11 cellular contexts compared by ENCODE assay signal in genomic region chr3:55405436-55405835, GRCh38.
DNase-seq lines count a peak whose midpoint lies in the region; FAIRE-seq and TF ChIP-seq lines count a peak whose summit lies in the region.
"Had no signal": no experiment of that assay in that cellular context is flagged by ENCODE, and none has a peak within 500 bp of the region (broad histone marks: within the 10 kb centered on the region; RNA-seq: fewer than 3 reads in every experiment).

No MANE protein-coding gene starts in this region.

- H3K4me1 ChIP-seq in osteoblast (ENCODE audit: insufficient read depth, low read length): peaks cover 35% of the 10 kb centered on the region
- H3K4me1 ChIP-seq in CD4-positive, alpha-beta memory T cell (ENCODE audit: insufficient read depth, low read length): no peaks in the 10 kb centered on the region
- H3K4me1 ChIP-seq: uterus had no signal

- H3K27me3 ChIP-seq in bronchial epithelial cell (ENCODE audit: control insufficient read depth, insufficient read depth, low read length) (no peaks in the 10 kb centered on the region), osteoblast (ENCODE audit: insufficient read depth, low read length) (no peaks in the 10 kb centered on the region)
- H3K27me3 ChIP-seq in CD4-positive, alpha-beta memory T cell (ENCODE audit: insufficient read depth, low read length): no peaks in the 10 kb centered on the region
- H3K27me3 ChIP-seq: uterus had no signal

- peak; percentile 10 to 12 for DNase-seq in SHP77 (lab: John Stamatoyannopoulos, UW)
- no peak for DNase-seq in SHP77 treated with DMSO at 0.1 percent for 48 hours (lab: John Stamatoyannopoulos, UW)
- DNase-seq in M059J (ENCODE audit: low read depth): peak; percentile 34
- peak; percentile 23 for DNase-seq in bronchial epithelial cell (ENCODE audit: low read depth)
- DNase-seq in osteoblast (ENCODE audit: insufficient read length, low spot score, missing footprints): no peak
- DNase-seq in CD4-positive, alpha-beta memory T cell: no peak
- no peak for DNase-seq in mucosa of gallbladder (ENCODE audit: low spot score)
- no peak for DNase-seq in HuH-7.5 (ENCODE audit: low spot score)
- DNase-seq: uterus had no signal

- H3K9me3 Mint-ChIP-seq in CD4-positive, alpha-beta memory T cell: peaks cover 2 to 14% (median 7%) of the 10 kb centered on the region in 8 donors

- H3K4me2 ChIP-seq in osteoblast (ENCODE audit: insufficient read depth, low read length): no peak overlapping the region

- H2AFZ ChIP-seq in osteoblast (ENCODE audit: low read length): no peak overlapping the region

- CTCF ChIA-PET in CD4-positive, alpha-beta memory T cell (lab: Charles Lee; ENCODE audit: partially characterized antibody): no interaction called here

- POLR2A ChIA-PET in CD4-positive, alpha-beta memory T cell (lab: Charles Lee; ENCODE audit: partially characterized antibody): no interaction called here

- peak overlapping the region in 1 of 7 donors; percentile 49 for H3K27ac Mint-ChIP-seq in CD4-positive, alpha-beta memory T cell

- no peaks in the 10 kb centered on the region for H3K27me3 Mint-ChIP-seq in CD4-positive, alpha-beta memory T cell

- H4K20me1 ChIP-seq in osteoblast (ENCODE audit: insufficient read depth, low read length): no peaks in the 10 kb centered on the region

- no peak overlapping the region for H3K4me3 Mint-ChIP-seq in CD4-positive, alpha-beta memory T cell

- no peak overlapping the region for H3K27ac ChIP-seq in osteoblast (ENCODE audit: low read depth, low read length)
- H3K27ac ChIP-seq in CD4-positive, alpha-beta memory T cell (ENCODE audit: low read depth, low read length): no peak overlapping the region
- H3K27ac ChIP-seq: coronary artery, uterus had no signal

- H3K36me3 Mint-ChIP-seq in CD4-positive, alpha-beta memory T cell: no peaks in the 10 kb centered on the region

- no peak for FAIRE-seq in bronchial epithelial cell (lab: Jason Lieb, UNC)

- H3K4me3 ChIP-seq in bronchial epithelial cell (ENCODE audit: low read depth, low read length) (no peak overlapping the region), osteoblast (ENCODE audit: insufficient read depth, low read length) (no peak overlapping the region)
- no peak overlapping the region for H3K4me3 ChIP-seq in CD4-positive, alpha-beta memory T cell (ENCODE audit: low read length in 2 of 2)
- H3K4me3 ChIP-seq: coronary artery, lung, uterus had no signal

- no peaks in the 10 kb centered on the region for H3K4me1 Mint-ChIP-seq in CD4-positive, alpha-beta memory T cell

- H3K36me3 ChIP-seq in bronchial epithelial cell (ENCODE audit: control insufficient read depth, insufficient read depth, low read length) (no peaks in the 10 kb centered on the region), osteoblast (ENCODE audit: insufficient read depth, low read length) (no peaks in the 10 kb centered on the region)
- no peaks in the 10 kb centered on the region for H3K36me3 ChIP-seq in CD4-positive, alpha-beta memory T cell (ENCODE audit: insufficient read depth, low read length)
- H3K36me3 ChIP-seq: uterus had no signal

- TF ChIP-seq CTCF in bronchial epithelial cell (IDR thresholded peaks at IDR 0.05; ENCODE audit: insufficient read depth, low read length, severe bottlenecking) (peak; percentile 48), osteoblast (IDR thresholded peaks at IDR 0.05; ENCODE audit: extremely low read depth, low read depth, low read length) (peak; percentile 29)

- no peaks in the 10 kb centered on the region for H3K79me2 ChIP-seq in osteoblast (ENCODE audit: insufficient read depth, low read length)

- peaks cover 4% of the 10 kb centered on the region for H3K9me3 ChIP-seq in osteoblast (ENCODE audit: low read depth, low read length)
- H3K9me3 ChIP-seq in CD4-positive, alpha-beta memory T cell (ENCODE audit: control insufficient read depth in 1 of 2, low read length in 2 of 2): no peaks in the 10 kb centered on the region
- H3K9me3 ChIP-seq: uterus had no signal

- intact Hi-C loops in CD4-positive, alpha-beta memory T cell (cut with micrococcal nuclease): no loop called here

Comparison
In these comparisons a context has a peak if more than half of its experiments do, and no peak if none do; other contexts are left out.
1. DNase-seq: peak in SHP77 (2 of 2), M059J (single experiment) and bronchial epithelial cell (single experiment); none in SHP77 treated with DMSO at 0.1 percent for 48 hours (single experiment), osteoblast (single experiment), CD4-positive, alpha-beta memory T cell (0 of 5), mucosa of gallbladder (single experiment) and HuH-7.5 (single experiment).